1 cellular context compared by ENCODE assay signal in genomic region chr11:78573271-78574035, GRCh38.
TF ChIP-seq lines count a peak whose summit lies in the region.

No MANE protein-coding gene starts in this region.

TF ChIP-seq in GM23338, 12 proteins besides CTCF, POLR2A, EP300 and RAD21 (continued from another document):
- no peak for TF ChIP-seq ZNF462 (CRISPR knock-in tag; IDR thresholded peaks at IDR 0.05)
- TF ChIP-seq POLR2AphosphoS5 (IDR thresholded peaks at IDR 0.05; ENCODE audit: low read depth), result no peak
